ENCODE assay signal across 8 cellular contexts in the genomic region with DNA sequence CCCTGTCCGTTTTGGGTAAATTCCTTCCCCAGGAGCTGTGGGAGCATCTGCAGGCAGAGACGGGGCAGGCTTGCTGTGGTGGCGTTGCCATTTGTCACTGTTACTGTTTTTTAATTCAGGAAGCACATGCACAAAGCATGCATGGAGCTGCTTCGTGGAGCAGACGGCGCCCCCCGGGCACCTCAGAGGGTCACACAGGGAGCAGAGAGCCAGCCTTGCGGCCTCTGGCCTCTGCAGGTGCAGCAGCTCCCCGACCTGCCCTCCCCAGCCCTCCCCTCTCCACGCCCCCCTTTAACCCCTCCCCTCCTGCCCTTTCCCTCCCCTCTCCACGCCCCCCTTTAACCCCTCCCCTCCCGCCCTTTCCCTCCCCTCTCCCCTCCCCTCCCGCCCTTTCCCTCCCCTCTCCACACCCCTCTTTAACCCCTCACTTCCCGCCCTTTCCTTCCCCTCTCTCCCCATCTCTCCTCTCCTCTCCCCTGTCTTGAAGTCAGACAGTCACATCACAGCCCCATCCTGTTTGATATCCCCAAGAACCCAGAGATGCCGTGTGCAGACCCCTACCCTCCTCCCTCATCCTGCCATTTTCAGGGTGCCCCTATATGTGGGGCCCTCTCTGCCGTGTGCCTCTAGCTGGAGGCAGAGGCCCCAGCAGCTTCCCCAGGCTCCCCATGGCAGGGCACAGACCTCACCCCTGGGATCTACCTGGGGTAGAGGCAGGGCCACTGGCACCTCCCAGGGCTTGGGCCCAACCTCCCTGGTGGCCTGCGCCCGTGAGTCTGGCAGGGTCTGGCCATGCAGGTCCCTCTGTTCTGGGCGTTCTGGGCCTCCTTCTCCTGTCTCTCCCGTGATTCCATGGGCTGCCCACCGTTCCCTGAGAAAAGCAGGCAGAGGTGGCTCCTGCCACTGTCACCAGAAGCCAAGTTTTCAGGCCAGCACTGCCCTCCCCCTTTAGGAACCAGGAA. TPM values are rescaled to one million over a fixed set of nuclear protein-coding genes. Genes with fewer than 3 reads are reported as not detected.
A peak's percentile ranks its signal among the peaks of the same experiment; 100 is the strongest.
DNase-seq lines count a peak whose midpoint lies in the region; ATAC-seq lines count a peak whose summit lies in the region.

No MANE protein-coding gene starts in this region.

- H3K36me3 Mint-ChIP-seq in T-helper 2 cell treated with Interferon-gamma antibody and Interleukin-4, amounts not matched to agents 5 μg/mL and 100 μg/mL, for 36 hours (ENCODE audit: low read depth), result no peaks in the 10 kb centered on the region

- H3K27me3 ChIP-seq in adipocyte (replicated peaks; ENCODE audit: control insufficient read depth, insufficient read depth, low read length) (peaks cover 27% of the 10 kb centered on the region), right cardiac atrium (ENCODE audit: control insufficient read depth, insufficient read depth) (no peaks in the 10 kb centered on the region)

- peaks cover 3% of the 10 kb centered on the region for H3K27me3 Mint-ChIP-seq in T-helper 2 cell treated with Interferon-gamma antibody and Interleukin-4, amounts not matched to agents 5 μg/mL and 100 μg/mL, for 36 hours (ENCODE audit: low read depth)

- intact Hi-C loops in right cardiac atrium (cut with DNase I), result no loop called here

- H3K4me1 ChIP-seq in adipocyte (ENCODE audit: control insufficient read depth, insufficient read depth, low read length) (peaks cover 19% of the 10 kb centered on the region), right cardiac atrium (ENCODE audit: control insufficient read depth, insufficient read depth, low read length) (no peaks in the 10 kb centered on the region)

- H3K36me3 ChIP-seq in adipocyte (ENCODE audit: control insufficient read depth, insufficient read depth, low read length, severe bottlenecking), result no peaks in the 10 kb centered on the region

- no peak overlapping the region for H3K9ac ChIP-seq in adipocyte (ENCODE audit: low read length)

- no peaks in the 10 kb centered on the region for H3K4me1 Mint-ChIP-seq in T-helper 2 cell treated with Interferon-gamma antibody and Interleukin-4, amounts not matched to agents 5 μg/mL and 100 μg/mL, for 36 hours (ENCODE audit: low read depth)

- H3K4me3 Mint-ChIP-seq in T-helper 2 cell treated with Interferon-gamma antibody and Interleukin-4, amounts not matched to agents 5 μg/mL and 100 μg/mL, for 36 hours, result no peak overlapping the region

- ATAC-seq in right cardiac atrium (peak; percentile 11 to 35), HG03039 (IDR thresholded peaks at IDR 0.05; ENCODE audit: unreplicated experiment) (no peak)

- 32% methylated on average over 21 of the region's 21 CpGs for WGBS in right cardiac atrium

- no peak overlapping the region for H3K27ac ChIP-seq in right cardiac atrium (ENCODE audit: low read length)

- H3K9me3 ChIP-seq in adipocyte (ENCODE audit: control insufficient read depth, low read length) (no peaks in the 10 kb centered on the region), right cardiac atrium (ENCODE audit: control insufficient read depth, low read length) (no peaks in the 10 kb centered on the region)

- DNase-seq in T-helper 2 cell, result peak; percentile 12 to 63 (median 40)
- no peak for DNase-seq in T-helper 2 cell treated with Interferon-gamma antibody and Interleukin-4, amounts not matched to agents 5 μg/mL and 100 μg/mL, for 36 hours (ENCODE audit: low spot score)
- peak; percentile 54 for DNase-seq in RKO (ENCODE audit: low spot score)
- peak; percentile 39 for DNase-seq in adipocyte (ENCODE audit: low read depth)
- peak in 1 of 3 donors; percentile 79 for DNase-seq in right cardiac atrium
- DNase-seq in stimulated activated CD4-positive, alpha-beta T cell treated with anti-CD3 and anti-CD28 coated beads, Interleukin-4, amount 100 ng/mL, for 4 hours, result peak; percentile 19 to 34
- DNase-seq in NCI-H2227 treated with DMSO at 0.1 percent for 48 hours (lab: John Stamatoyannopoulos, UW), result no peak

- H3K27ac Mint-ChIP-seq in T-helper 2 cell treated with Interferon-gamma antibody and Interleukin-4, amounts not matched to agents 5 μg/mL and 100 μg/mL, for 36 hours, result no peak overlapping the region

- H3K9me3 Mint-ChIP-seq in T-helper 2 cell treated with Interferon-gamma antibody and Interleukin-4, amounts not matched to agents 5 μg/mL and 100 μg/mL, for 36 hours, result no peaks in the 10 kb centered on the region

- no peak overlapping the region for H3K4me3 ChIP-seq in adipocyte (ENCODE audit: low read length)
- H3K4me3 ChIP-seq in right cardiac atrium (ENCODE audit: low read length), result no peak overlapping the region

RNA-seq across cellular contexts. Expression of gene UBAC1, which starts 29.6 kb away (rescaled TPM):
- 10 to 100 TPM; 64.0 to 88.7 (median 76.2) TPM for total RNA-seq in right cardiac atrium
- polyA plus RNA-seq in right cardiac atrium, result 83.3 TPM

Comparison
In these comparisons a context has a peak if more than half of its experiments do, and no peak if none do; other contexts are left out.
1. DNase-seq: peak in T-helper 2 cell (5 of 5), RKO (single experiment), adipocyte (single experiment) and stimulated activated CD4-positive, alpha-beta T cell treated with anti-CD3 and anti-CD28 coated beads, Interleukin-4, amount 100 ng/mL, for 4 hours (2 of 2); none in T-helper 2 cell treated with Interferon-gamma antibody and Interleukin-4, amounts not matched to agents 5 μg/mL and 100 μg/mL, for 36 hours (single experiment) and NCI-H2227 treated with DMSO at 0.1 percent for 48 hours (single experiment).